ENCODE assay signal across 26 cellular contexts in genomic region chr11:68997995-68998348, GRCh38. TPM values are rescaled to one million over a fixed set of nuclear protein-coding genes. Genes with fewer than 3 reads are reported as not detected.
DNase-seq lines count a peak whose midpoint lies in the region; ATAC-seq and TF ChIP-seq lines count a peak whose summit lies in the region.
"Had no signal": no experiment of that assay in that cellular context is flagged by ENCODE, and none has a peak within 500 bp of the region (broad histone marks: within the 10 kb centered on the region; RNA-seq: fewer than 3 reads in every experiment).

No MANE protein-coding gene starts in this region.

- no peak overlapping the region for H4K91ac ChIP-seq in IMR-90 (ENCODE audit: insufficient read depth, low read depth, low read length)

- in situ Hi-C loops in IMR-90 (cut with MboI; ENCODE audit: low sequenced_read_pairs): no loop called here
- in situ Hi-C loops in transverse colon (cut with MboI; ENCODE audit: low pct_ligation_motif_present in 1 of 4, low pct_unique_long_range_greater_than_20kb in 1 of 4, low sequenced_read_pairs in 3 of 4): no loop called here

- 0 out of 2 replicates have a peak overlapping the region, but pooled peaks have one; percentile 29 for H3K4ac ChIP-seq in IMR-90 (ENCODE audit: low read depth, low read length)

- H3K27me3 ChIP-seq in IMR-90 (ENCODE audit: control insufficient read depth, insufficient read depth, low read length) (peaks cover 12% of the 10 kb centered on the region), esophagus muscularis mucosa (no peaks in the 10 kb centered on the region), transverse colon (peaks cover 10% of the 10 kb centered on the region)
- H3K27me3 ChIP-seq: adrenal gland had no signal

- no peak overlapping the region for H2BK5ac ChIP-seq in IMR-90 (ENCODE audit: low read depth, low read length, poor library complexity, severe bottlenecking)

- no peak overlapping the region for H3K14ac ChIP-seq in IMR-90 (replicated peaks; ENCODE audit: low read depth, low read length)

- no peak overlapping the region for H3K4me3 ChIP-seq in IMR-90 (ENCODE audit: insufficient read depth, low read depth, low read length)
- no peak overlapping the region for H3K4me3 ChIP-seq in esophagus muscularis mucosa
- no peak overlapping the region for H3K4me3 ChIP-seq in transverse colon
- H3K4me3 ChIP-seq: adrenal gland, left ventricle myocardium inferior, psoas muscle had no signal

- peaks cover 4% of the 10 kb centered on the region; the same call in 1 of the 2 replicates for H3K36me3 ChIP-seq in IMR-90 (ENCODE audit: control insufficient read depth, insufficient read depth, low read length)
- H3K36me3 ChIP-seq in esophagus muscularis mucosa: peaks cover 0 to 1% (median 0%) of the 10 kb centered on the region in 4 donors
- H3K36me3 ChIP-seq in transverse colon: no peaks in the 10 kb centered on the region
- H3K36me3 ChIP-seq: adrenal gland, brain microvascular endothelial cell, left ventricle myocardium inferior had no signal

- peaks cover 10% of the 10 kb centered on the region; the same call in 1 of the 2 replicates for H3K9me1 ChIP-seq in IMR-90 (ENCODE audit: insufficient read depth, low read length)

- 0 out of 2 replicates have a peak overlapping the region, but pooled peaks have one; percentile 16 for H3K23ac ChIP-seq in IMR-90 (ENCODE audit: low read depth, low read length)

- H2AK5ac ChIP-seq in IMR-90 (ENCODE audit: low read depth, low read length): no peak overlapping the region

- TF ChIP-seq CTCF in IMR-90 (conservative IDR thresholded peaks at IDR 0.05; ENCODE audit: low read depth, low read length) (no peak), esophagus muscularis mucosa (IDR thresholded peaks at IDR 0.05) (no peak), omental fat pad (IDR thresholded peaks at IDR 0.05) (no peak), transverse colon (IDR thresholded peaks at IDR 0.05) (no peak)

- H3K56ac ChIP-seq in IMR-90 (ENCODE audit: extremely low read depth, insufficient read depth, low read length): no peak overlapping the region

- H3K4me1 ChIP-seq in IMR-90 (ENCODE audit: control insufficient read depth, insufficient read depth, low read length) (peaks cover 26% of the 10 kb centered on the region), esophagus muscularis mucosa (peaks cover 33 to 58% (median 56%) of the 10 kb centered on the region in 4 donors), transverse colon (peaks cover 26 to 38% (median 32%) of the 10 kb centered on the region in 4 donors)
- H3K4me1 ChIP-seq: Caco-2, psoas muscle had no signal

- TF ChIP-seq POLR2A in IMR-90 (IDR thresholded peaks at IDR 0.05; ENCODE audit: low read depth, low read length): no peak
- TF ChIP-seq POLR2A in esophagus muscularis mucosa (IDR thresholded peaks at IDR 0.05; ENCODE audit: low read depth): no peak
- no peak for TF ChIP-seq POLR2A in transverse colon (IDR thresholded peaks at IDR 0.05)

- H2AK9ac ChIP-seq in IMR-90 (replicated peaks; ENCODE audit: low read depth, low read length, poor library complexity): no peak overlapping the region

- no peak overlapping the region for H4K5ac ChIP-seq in IMR-90 (ENCODE audit: low read depth, low read length)

- dilution Hi-C loops in IMR-90 (cut with HindIII; ENCODE audit: low sequenced_read_pairs, unreplicated experiment): no loop called here

- H3K9me3 ChIP-seq in IMR-90 (ENCODE audit: control insufficient read depth, insufficient read depth, low read length): no peaks in the 10 kb centered on the region
- no peaks in the 10 kb centered on the region for H3K9me3 ChIP-seq in esophagus muscularis mucosa
- H3K9me3 ChIP-seq in transverse colon: no peaks in the 10 kb centered on the region
- H3K9me3 ChIP-seq: adrenal gland, Caco-2, left ventricle myocardium inferior, psoas muscle had no signal

- POLR2A ChIA-PET in IMR-90 (lab: Charles Lee; ENCODE audit: unreplicated experiment): no interaction called here

- H3K27ac ChIP-seq in IMR-90 (ENCODE audit: insufficient read depth, low read length) (no peak overlapping the region), esophagus muscularis mucosa (replicated peaks in 1 of 4) (peak overlapping the region; percentile 95 to 99 (median 97)), transverse colon (peak overlapping the region; percentile 72 to 98 (median 94))
- H3K27ac ChIP-seq: brain microvascular endothelial cell, psoas muscle had no signal

- H2BK20ac ChIP-seq in IMR-90 (ENCODE audit: low read depth, low read length): no peak overlapping the region

- DNase-seq in IMR-90: no peak
- DNase-seq in esophagus muscularis mucosa (ENCODE audit: extremely low spot score): no peak
- peak; percentile 12 for DNase-seq in omental fat pad (ENCODE audit: low spot score)
- no peak for DNase-seq in transverse colon
- DNase-seq in cerebellum (ENCODE audit: low spot score): no peak
- DNase-seq in CD1c-positive myeloid dendritic cell (ENCODE audit: extremely low spot score): no peak
- DNase-seq: activated CD4-positive, alpha-beta memory T cell treated with anti-CD3 and anti-CD28 coated beads, Interleukin-2, amount 10 ng/mL, durations not matched to agents 7 days and 5 days; activated CD8-positive, alpha-beta memory T cell treated with anti-CD3 and anti-CD28 coated beads, Interleukin-2, amount 50 U/mL, for 48 hours; activated naive CD4-positive, alpha-beta T cell treated with anti-CD3 and anti-CD28 coated beads for 36 hours; brain microvascular endothelial cell; left ventricle myocardium inferior; NCI-H187 treated with DMSO at 0.1 percent for 48 hours; stimulated activated naive CD4-positive, alpha-beta T cell; SW 1271 had no signal

- TF ChIP-seq EP300 in esophagus muscularis mucosa (IDR thresholded peaks at IDR 0.05) (no peak), transverse colon (IDR thresholded peaks at IDR 0.05; ENCODE audit: low read depth) (no peak)

- intact Hi-C loops in IMR-90 (cut with micrococcal nuclease) (no loop called here), esophagus muscularis mucosa (cut with DNase I) (loop anchor here (5.0 kb wide), 1 partner anchor 36 kb away; no protein-coding TSS in a partner anchor), transverse colon (cut with DNase I; ENCODE audit: low total_unique reads) (no loop called here)

- H2BK15ac ChIP-seq in IMR-90 (ENCODE audit: low read depth, low read length): no peak overlapping the region

- H4K8ac ChIP-seq in IMR-90 (ENCODE audit: low read depth in 2 of 2, low read length in 2 of 2): no peak overlapping the region; a peak in 1 of 4 replicates

- H3K4me2 ChIP-seq in IMR-90 (ENCODE audit: low read depth, low read length): no peak overlapping the region

- no peaks in the 10 kb centered on the region for H4K20me1 ChIP-seq in IMR-90 (ENCODE audit: insufficient read depth, low read length)

- no peak overlapping the region for H3K18ac ChIP-seq in IMR-90 (ENCODE audit: low read depth, low read length)

- no peak overlapping the region for H2AFZ ChIP-seq in IMR-90 (replicated peaks; ENCODE audit: low read length, poor library complexity)

- no peaks in the 10 kb centered on the region; a peak in 1 of 4 replicates for H3K79me1 ChIP-seq in IMR-90 (ENCODE audit: low read depth in 1 of 2, low read length in 2 of 2)

- H3K9ac ChIP-seq in IMR-90 (ENCODE audit: low read depth, low read length): no peak overlapping the region

- CTCF ChIA-PET in IMR-90 (lab: Yijun Ruan, JAX): interaction anchor here (0.6 kb wide), 1 partner anchor 51 kb away, joined by 3 read pairs; no protein-coding TSS in a partner anchor

- no TSS peak for BruUV-seq in IMR-90 (replicated peaks; lab: Mats Ljungman, UMichigan)

- no peak for TF ChIP-seq RAD21 in IMR-90 (IDR thresholded peaks at IDR 0.05; ENCODE audit: low read length)

- no peak overlapping the region for H2BK120ac ChIP-seq in IMR-90 (ENCODE audit: low read depth, low read length)

- ATAC-seq in IMR-90 (ENCODE audit: low read depth) (no peak), omental fat pad (ENCODE audit: low FRiP score) (no peak), HG02610 (IDR thresholded peaks at IDR 0.05; ENCODE audit: unreplicated experiment) (no peak)
- ATAC-seq: HCT116, psoas muscle had no signal

TF ChIP-seq in IMR-90, 13 proteins besides CTCF, POLR2A, EP300 and RAD21 (continues in another document):
- no peak for TF ChIP-seq BHLHE40 (IDR thresholded peaks at IDR 0.05; ENCODE audit: low read depth, low read length)
- no peak for TF ChIP-seq MXI1 (IDR thresholded peaks at IDR 0.05; ENCODE audit: borderline replicate concordance, low read depth, low read length)
- no peak for TF ChIP-seq ELK1 (IDR thresholded peaks at IDR 0.05; ENCODE audit: borderline replicate concordance, low read depth, low read length)
- TF ChIP-seq NFE2L2 (IDR thresholded peaks at IDR 0.05; ENCODE audit: low read depth, low read length): no peak

RNA-seq across cellular contexts. Expression of gene MRGPRF, which starts 15.1 kb away (rescaled TPM):
- total RNA-seq in IMR-90 (2012; rRNA removed): 5.8 and 6.3 TPM in 2 replicates
- polyA plus RNA-seq in IMR-90 (2012; rRNA removed): 27.3 and 28.8 TPM in 2 replicates
- polyA plus RNA-seq in IMR-90 (2012; cell fraction: cytosol; rRNA removed): 27.9 and 54.6 TPM in 2 replicates
- polyA plus RNA-seq in IMR-90 (2012; cell fraction: nucleus; rRNA removed; ENCODE audit: low replicate concordance): 17.5 and 36.2 TPM in 2 replicates
- total RNA-seq in esophagus muscularis mucosa: 100 to 1,000 TPM in 3 of 4 donors, 10 to 100 TPM in 1; 77.9 to 206 (median 126) TPM
- total RNA-seq in omental fat pad: 10 to 100 TPM; 27.8 to 59.4 (median 54.5) TPM
- total RNA-seq in transverse colon: 100 to 1,000 TPM in 1 of 4 donors, 10 to 100 TPM in 3; 17.9 to 119 (median 43.6) TPM
- total RNA-seq in cerebellum: 2.0 TPM
- total RNA-seq: activated CD4-positive, alpha-beta memory T cell treated with anti-CD3 and anti-CD28 coated beads, Interleukin-2, amount 10 ng/mL, durations not matched to agents 7 days and 5 days; activated naive CD4-positive, alpha-beta T cell treated with anti-CD3 and anti-CD28 coated beads for 36 hours; activated T-helper 1 cell treated with anti-CD3 and anti-CD28 coated beads, Interleukin-12 subunit alpha, Interleukin-12 subunit beta, Interleukin-2, Interleukin-4 antibody, amounts not matched to agents 30 ng/mL and 10 ng/mL and 1 ng/mL, durations not matched to agents 14 hours and 24 hours and 36 hours; NCI-H460; RPMI7951 had no signal

RNA-seq across cellular contexts. Expression of gene MRGPRD, which starts 17.2 kb away (rescaled TPM):
- not detected in 2 replicates for total RNA-seq in IMR-90 (2012; rRNA removed)
- polyA plus RNA-seq in IMR-90 (2012; rRNA removed): not detected in 2 replicates
- polyA plus RNA-seq in IMR-90 (2012; cell fraction: cytosol; rRNA removed): not detected in 2 replicates
- not detected in 2 replicates for polyA plus RNA-seq in IMR-90 (2012; cell fraction: nucleus; rRNA removed; ENCODE audit: low replicate concordance)
- total RNA-seq in esophagus muscularis mucosa: 1 to 10 TPM in 1 of 4 donors, under 1 TPM in 2, not detected in 1; 0.32 to 2.5 (median 0.66) TPM
- total RNA-seq in omental fat pad: not detected
- not detected for total RNA-seq in transverse colon
- not detected for total RNA-seq in cerebellum
- total RNA-seq: activated CD4-positive, alpha-beta memory T cell treated with anti-CD3 and anti-CD28 coated beads, Interleukin-2, amount 10 ng/mL, durations not matched to agents 7 days and 5 days; activated naive CD4-positive, alpha-beta T cell treated with anti-CD3 and anti-CD28 coated beads for 36 hours; activated T-helper 1 cell treated with anti-CD3 and anti-CD28 coated beads, Interleukin-12 subunit alpha, Interleukin-12 subunit beta, Interleukin-2, Interleukin-4 antibody, amounts not matched to agents 30 ng/mL and 10 ng/mL and 1 ng/mL, durations not matched to agents 14 hours and 24 hours and 36 hours; adrenal gland; Caco-2; chondrocyte; left ventricle myocardium inferior; NCI-H460; psoas muscle; RPMI7951; temporal lobe had no signal
- polyA plus RNA-seq: adrenal gland, AG04450, BJ, psoas muscle had no signal

RNA-seq across cellular contexts. Expression of gene TPCN2, which starts 50.8 kb away (rescaled TPM):
- total RNA-seq in IMR-90 (2012; rRNA removed) (3.1 and 3.4 TPM in 2 replicates), esophagus muscularis mucosa (10 to 100 TPM; 18.7 to 34.5 (median 24.7) TPM), omental fat pad (10 to 100 TPM; 11.8 to 23.3 (median 15.4) TPM), transverse colon (10 to 100 TPM; 16.8 to 25.4 (median 20.7) TPM), cerebellum (14.2 TPM)
- polyA plus RNA-seq in IMR-90 (2012; rRNA removed): 6.9 and 8.0 TPM in 2 replicates
- 5.9 and 7.4 TPM in 2 replicates for polyA plus RNA-seq in IMR-90 (2012; cell fraction: cytosol; rRNA removed)
- 41.5 and 56.5 TPM in 2 replicates for polyA plus RNA-seq in IMR-90 (2012; cell fraction: nucleus; rRNA removed; ENCODE audit: low replicate concordance)
